ENCODE assay signal across 1 cellular context in the genomic region with DNA sequence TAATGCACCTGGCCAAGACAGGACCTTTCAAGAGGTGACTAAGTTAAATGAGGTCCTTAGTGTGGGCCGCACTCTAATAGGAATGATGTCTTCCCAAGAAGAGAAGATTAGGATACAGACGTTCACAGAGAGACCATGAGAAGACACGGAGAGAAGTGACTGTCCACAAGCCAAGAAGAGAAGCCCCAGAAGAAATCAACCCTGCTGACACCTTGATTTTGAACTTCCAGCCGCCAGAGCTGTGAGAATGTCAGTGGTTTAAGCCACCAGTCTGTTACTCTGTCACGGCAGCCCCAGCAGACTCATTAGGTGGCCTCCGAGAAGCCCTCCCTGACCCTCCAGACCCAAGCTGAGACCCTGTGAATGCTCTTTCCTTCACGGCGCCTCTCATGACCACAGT.
TF ChIP-seq lines count a peak whose summit lies in the region.

No MANE protein-coding gene starts in this region.

TF ChIP-seq in SK-N-SH, 30 proteins besides CTCF, POLR2A, EP300 and RAD21 (continued from another document):
- TF ChIP-seq, protein P1, sequence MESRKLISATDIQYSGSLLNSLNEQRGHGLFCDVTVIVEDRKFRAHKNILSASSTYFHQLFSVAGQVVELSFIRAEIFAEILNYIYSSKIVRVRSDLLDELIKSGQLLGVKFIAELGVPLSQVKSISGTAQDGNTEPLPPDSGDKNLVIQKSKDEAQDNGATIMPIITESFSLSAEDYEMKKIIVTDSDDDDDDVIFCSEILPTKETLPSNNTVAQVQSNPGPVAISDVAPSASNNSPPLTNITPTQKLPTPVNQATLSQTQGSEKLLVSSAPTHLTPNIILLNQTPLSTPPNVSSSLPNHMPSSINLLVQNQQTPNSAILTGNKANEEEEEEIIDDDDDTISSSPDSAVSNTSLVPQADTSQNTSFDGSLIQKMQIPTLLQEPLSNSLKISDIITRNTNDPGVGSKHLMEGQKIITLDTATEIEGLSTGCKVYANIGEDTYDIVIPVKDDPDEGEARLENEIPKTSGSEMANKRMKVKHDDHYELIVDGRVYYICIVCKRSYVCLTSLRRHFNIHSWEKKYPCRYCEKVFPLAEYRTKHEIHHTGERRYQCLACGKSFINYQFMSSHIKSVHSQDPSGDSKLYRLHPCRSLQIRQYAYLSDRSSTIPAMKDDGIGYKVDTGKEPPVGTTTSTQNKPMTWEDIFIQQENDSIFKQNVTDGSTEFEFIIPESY (IDR thresholded peaks at IDR 0.05; ENCODE audit: borderline replicate concordance, low read depth) = no peak
- no peak for TF ChIP-seq FOXJ3 (CRISPR knock-in tag; IDR thresholded peaks at IDR 0.05)
- TF ChIP-seq TEAD4 (IDR thresholded peaks at IDR 0.05; ENCODE audit: borderline replicate concordance, insufficient read depth) = no peak
- TF ChIP-seq, protein P2, sequence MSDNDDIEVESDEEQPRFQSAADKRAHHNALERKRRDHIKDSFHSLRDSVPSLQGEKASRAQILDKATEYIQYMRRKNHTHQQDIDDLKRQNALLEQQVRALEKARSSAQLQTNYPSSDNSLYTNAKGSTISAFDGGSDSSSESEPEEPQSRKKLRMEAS (IDR thresholded peaks at IDR 0.05; ENCODE audit: low read depth) = no peak
- no peak for TF ChIP-seq YY1 (IDR thresholded peaks at IDR 0.05; ENCODE audit: low read depth)
- TF ChIP-seq NRF1 (IDR thresholded peaks at IDR 0.05; ENCODE audit: low read depth, low read length) = no peak
- no peak for TF ChIP-seq SMC3 (IDR thresholded peaks at IDR 0.05; ENCODE audit: low read depth, low read length)
- TF ChIP-seq JUND (IDR thresholded peaks at IDR 0.05) = no peak
- TF ChIP-seq ELF1 (IDR thresholded peaks at IDR 0.05) = no peak
